8 cellular contexts compared by ENCODE assay signal in genomic region chr4:6269651-6270511, GRCh38. TPM values are rescaled to one million over a fixed set of nuclear protein-coding genes. Genes with fewer than 3 reads are reported as not detected.
DNase-seq lines count a peak whose midpoint lies in the region; ATAC-seq and TF ChIP-seq lines count a peak whose summit lies in the region.

WFS1 (plus strand) TSS chr4:6269850; CDS start chr4:6277456, 7,606 bp downstream.

- intact Hi-C loops in PC-9 (cut with micrococcal nuclease; ENCODE audit: unreplicated experiment): loop anchor here (5.0 kb wide), 1 partner anchor 417 kb away; no protein-coding TSS in a partner anchor

- H3F3A ChIP-seq in PC-9 (ENCODE audit: insufficient read depth, low read depth): peaks cover 22% of the 10 kb centered on the region

- DNase-seq in D341Med (ENCODE audit: low spot score) (peak; percentile 100), PC-9 (peak; percentile 90 to 99), mucosa of gallbladder (ENCODE audit: low spot score) (peak; percentile 99)
- DNase-seq in activated T-cell treated with anti-CD3 and anti-CD28 coated beads, Interleukin-2, amount 50 U/mL, for 48 hours: peak; percentile 98 to 99
- DNase-seq in stimulated activated CD8-positive, alpha-beta memory T cell treated with anti-CD3 and anti-CD28 coated beads, Interleukin-4, amount 100 ng/mL, for 24 hours (ENCODE audit: low read depth): peak; percentile 98

- CTCF ChIA-PET in PC-9 (lab: Charles Lee): no interaction called here

- H3K27me3 ChIP-seq in HUES64 (ENCODE audit: insufficient read depth, low read length): peaks cover 12% of the 10 kb centered on the region; the same call in 1 of the 2 replicates
- H3K27me3 ChIP-seq in PC-9 (ENCODE audit: insufficient read depth, low read depth): no peaks in the 10 kb centered on the region
- no peaks in the 10 kb centered on the region for H3K27me3 ChIP-seq in esophagus (ENCODE audit: control insufficient read depth in 1 of 2, insufficient read depth in 2 of 2, low read length in 2 of 2)

- peaks cover 8% of the 10 kb centered on the region; the same call in 1 of the 2 replicates for H3K79me2 ChIP-seq in PC-9 (ENCODE audit: low read depth)

- H2AFZ ChIP-seq in PC-9: peak within 1 kb of the TSS; percentile 88

- peak within 1 kb of the TSS; percentile 85 for H3K4me2 ChIP-seq in PC-9

- ATAC-seq in GM21515 (IDR thresholded peaks at IDR 0.05; ENCODE audit: unreplicated experiment): peak; percentile 100

- no peaks in the 10 kb centered on the region for H3K9me3 ChIP-seq in HUES64 (ENCODE audit: insufficient read depth, low read depth, low read length)
- H3K9me3 ChIP-seq in PC-9 (ENCODE audit: insufficient read depth, low read depth): no peaks in the 10 kb centered on the region
- no peaks in the 10 kb centered on the region for H3K9me3 ChIP-seq in esophagus (ENCODE audit: control insufficient read depth in 2 of 2, insufficient read depth in 1 of 2, low read depth in 1 of 2, low read length in 1 of 2)

- under 1% methylated on average over 99 of the region's 99 CpGs for WGBS in HUES64
- WGBS in esophagus, 2 donors: 1% methylated on average over 63 to 99 of the region's 99 CpGs

- no peak for TF ChIP-seq CTCF in PC-9 (conservative IDR thresholded peaks at IDR 0.05)

- no TSS peak for BruUV-seq in PC-9 (replicated peaks; lab: Mats Ljungman, UMichigan)

- H3K9ac ChIP-seq in HUES64 (ENCODE audit: low read depth, low read length): peak within 1 kb of the TSS; percentile 79

- H4K20me1 ChIP-seq in PC-9 (ENCODE audit: insufficient read depth): peaks cover 19% of the 10 kb centered on the region

- no peak within 1 kb of the TSS; the same call in 1 of the 2 replicates for H3K27ac ChIP-seq in HUES64 (ENCODE audit: low read depth, low read length)
- no peak within 1 kb of the TSS for H3K27ac ChIP-seq in PC-9
- peak within 1 kb of the TSS; percentile 74 to 81 for H3K27ac ChIP-seq in esophagus (ENCODE audit: low read depth in 2 of 2, low read length in 1 of 2)

- no peaks in the 10 kb centered on the region for H3K9me2 ChIP-seq in PC-9 (ENCODE audit: insufficient read depth)

- H3K4me3 ChIP-seq in HUES64 (ENCODE audit: low read length) (peak within 1 kb of the TSS; percentile 94), PC-9 (peak within 1 kb of the TSS; percentile 81), esophagus (ENCODE audit: low read depth in 1 of 2, low read length in 2 of 2) (peak within 1 kb of the TSS; percentile 68 to 82)

- POLR2A ChIA-PET in PC-9 (lab: Charles Lee; ENCODE audit: unreplicated experiment): interaction anchor here (0.6 kb wide), 3 partner anchors 286 to 1875 kb away, joined by 6 to 11 read pairs (median 9); no protein-coding TSS in a partner anchor

- H3K36me3 ChIP-seq in HUES64 (ENCODE audit: insufficient read depth, low read length): no peaks in the 10 kb centered on the region
- H3K36me3 ChIP-seq in PC-9 (ENCODE audit: low read depth): no peaks in the 10 kb centered on the region
- no peaks in the 10 kb centered on the region for H3K36me3 ChIP-seq in esophagus (ENCODE audit: control insufficient read depth in 2 of 2, insufficient read depth in 2 of 2, low read length in 1 of 2)

- peaks cover 14% of the 10 kb centered on the region for H3K4me1 ChIP-seq in HUES64 (ENCODE audit: insufficient read depth, low read length)
- peaks cover 40% of the 10 kb centered on the region for H3K4me1 ChIP-seq in PC-9 (replicated peaks; ENCODE audit: insufficient read depth)
- H3K4me1 ChIP-seq in esophagus (ENCODE audit: control insufficient read depth in 2 of 2, insufficient read depth in 2 of 2, low read length in 1 of 2): peaks cover 3 to 15% of the 10 kb centered on the region in 2 donors

RNA-seq across cellular contexts. Expression of gene WFS1, which starts in this region (rescaled TPM):
- 18.6 TPM for polyA plus RNA-seq in HUES64 (2013, experiment 1 of 2)
- polyA plus RNA-seq in HUES64 (2013, experiment 2 of 2): 21.6 TPM
- 53.7 and 57.1 TPM in 2 replicates for total RNA-seq in PC-9 (2021)
- 1 to 10 TPM; 4.6 to 8.2 TPM for polyA plus RNA-seq in esophagus
- total RNA-seq in mucosa of gallbladder: 109 TPM

Comparison
In these comparisons a context has a peak if more than half of its experiments do, and no peak if none do; other contexts are left out.
1. H3K27ac ChIP-seq: peak in esophagus (2 of 2); none in HUES64 (single experiment) and PC-9 (single experiment).
2. Peak in every context shown above with its lines, with median percentiles within 50 percentile points of each other: DNase-seq and H3K4me3 ChIP-seq.